Comparison of ENCODE assay signal across 18 cellular contexts in genomic region chr9:131977074-131977838, GRCh38.
DNase-seq lines count a peak whose midpoint lies in the region; ATAC-seq, FAIRE-seq and TF ChIP-seq lines count a peak whose summit lies in the region.
"Had no signal": no experiment of that assay in that cellular context is flagged by ENCODE, and none has a peak within 500 bp of the region (broad histone marks: within the 10 kb centered on the region; RNA-seq: fewer than 3 reads in every experiment).

No MANE protein-coding gene starts in this region.

- H3K27ac ChIP-seq in substantia nigra (ENCODE audit: low read depth, low read length, poor library complexity, severe bottlenecking) = peak overlapping the region; percentile 29
- H3K27ac ChIP-seq: gastrocnemius medialis, SJCRH30, thoracic aorta had no signal

- H3K27me3 Mint-ChIP-seq in brain = peaks cover 4% of the 10 kb centered on the region
- H3K27me3 Mint-ChIP-seq: activated CD8-positive, alpha-beta T cell treated with anti-CD3 and anti-CD28 coated beads for 36 hours; activated naive CD4-positive, alpha-beta T cell treated with anti-CD3 and anti-CD28 coated beads, Interleukin-2, amount 10 ng/mL, durations not matched to agents 7 days and 5 days; activated T-cell treated with anti-CD3 and anti-CD28 coated beads, Interleukin-2, amount 50 U/mL, for 24 hours; IgD-negative memory B cell had no signal

- DNase-seq in GM18507 (ENCODE audit: extremely low spot score, insufficient read length, low read depth) (no peak), NB4 (ENCODE audit: low read depth) (peak; percentile 39), substantia nigra (lab: John Stamatoyannopoulos, UW) (peak in 3 of 49 donors; percentile 8 to 23 (median 10)), HPDE6-E6E7 (ENCODE audit: extremely low spot score) (no peak)
- DNase-seq: activated CD8-positive, alpha-beta T cell treated with anti-CD3 and anti-CD28 coated beads for 36 hours; activated naive CD4-positive, alpha-beta T cell treated with anti-CD3 and anti-CD28 coated beads, Interleukin-2, amount 10 ng/mL, durations not matched to agents 7 days and 5 days; activated T-cell treated with anti-CD3 and anti-CD28 coated beads, Interleukin-2, amount 50 U/mL, for 24 hours; gastrocnemius medialis; NCI-H1048; NCI-H524; right cardiac atrium; SJCRH30 had no signal

- peak overlapping the region in 1 of 5 experiments; percentile 35 for H3K4me3 Mint-ChIP-seq in brain
- H3K4me3 Mint-ChIP-seq: activated CD8-positive, alpha-beta T cell treated with anti-CD3 and anti-CD28 coated beads for 36 hours; activated naive CD4-positive, alpha-beta T cell treated with anti-CD3 and anti-CD28 coated beads, Interleukin-2, amount 10 ng/mL, durations not matched to agents 7 days and 5 days; activated T-cell treated with anti-CD3 and anti-CD28 coated beads, Interleukin-2, amount 50 U/mL, for 24 hours had no signal

- ATAC-seq in HG02884 (IDR thresholded peaks at IDR 0.05; ENCODE audit: unreplicated experiment) (no peak), HG03432 (IDR thresholded peaks at IDR 0.05; ENCODE audit: unreplicated experiment) (no peak)
- ATAC-seq: activated CD8-positive, alpha-beta T cell treated with anti-CD3 and anti-CD28 coated beads for 36 hours; gastrocnemius medialis had no signal

- H3K36me3 Mint-ChIP-seq in brain = peaks cover 14% of the 10 kb centered on the region

- peak; percentile 36 for FAIRE-seq in GM18507 (lab: Jason Lieb, UNC)

- peak overlapping the region in 4 of 5 experiments; percentile 38 to 61 (median 50) for H3K27ac Mint-ChIP-seq in brain
- H3K27ac Mint-ChIP-seq: activated CD8-positive, alpha-beta T cell treated with anti-CD3 and anti-CD28 coated beads for 36 hours; activated naive CD4-positive, alpha-beta T cell treated with anti-CD3 and anti-CD28 coated beads, Interleukin-2, amount 10 ng/mL, durations not matched to agents 7 days and 5 days; activated T-cell treated with anti-CD3 and anti-CD28 coated beads, Interleukin-2, amount 50 U/mL, for 24 hours had no signal

- H3K4me1 Mint-ChIP-seq in brain = peaks cover 66% of the 10 kb centered on the region
- H3K4me1 Mint-ChIP-seq: activated naive CD4-positive, alpha-beta T cell treated with anti-CD3 and anti-CD28 coated beads, Interleukin-2, amount 10 ng/mL, durations not matched to agents 7 days and 5 days had no signal

- TF ChIP-seq POLR2A in NB4 (IDR thresholded peaks at IDR 0.05; ENCODE audit: extremely low read depth, insufficient read length) = no peak

- peaks cover 2 to 7% (median 3%) of the 10 kb centered on the region in 5 experiments for H3K9me3 Mint-ChIP-seq in brain
- H3K9me3 Mint-ChIP-seq: activated CD8-positive, alpha-beta T cell treated with anti-CD3 and anti-CD28 coated beads for 36 hours; activated T-cell treated with anti-CD3 and anti-CD28 coated beads, Interleukin-2, amount 50 U/mL, for 24 hours had no signal

- H3K4me3 ChIP-seq in NB4 (ENCODE audit: low read depth, low read length) = no peak overlapping the region
- H3K4me3 ChIP-seq: gastrocnemius medialis, HAP-1, SJCRH30, thoracic aorta had no signal

- TF ChIP-seq CTCF in NB4 (IDR thresholded peaks at IDR 0.05; ENCODE audit: low read depth, low read length) = no peak
- no peak for TF ChIP-seq CTCF in brain (conservative IDR thresholded peaks at IDR 0.05)
